In the genomic region with DNA sequence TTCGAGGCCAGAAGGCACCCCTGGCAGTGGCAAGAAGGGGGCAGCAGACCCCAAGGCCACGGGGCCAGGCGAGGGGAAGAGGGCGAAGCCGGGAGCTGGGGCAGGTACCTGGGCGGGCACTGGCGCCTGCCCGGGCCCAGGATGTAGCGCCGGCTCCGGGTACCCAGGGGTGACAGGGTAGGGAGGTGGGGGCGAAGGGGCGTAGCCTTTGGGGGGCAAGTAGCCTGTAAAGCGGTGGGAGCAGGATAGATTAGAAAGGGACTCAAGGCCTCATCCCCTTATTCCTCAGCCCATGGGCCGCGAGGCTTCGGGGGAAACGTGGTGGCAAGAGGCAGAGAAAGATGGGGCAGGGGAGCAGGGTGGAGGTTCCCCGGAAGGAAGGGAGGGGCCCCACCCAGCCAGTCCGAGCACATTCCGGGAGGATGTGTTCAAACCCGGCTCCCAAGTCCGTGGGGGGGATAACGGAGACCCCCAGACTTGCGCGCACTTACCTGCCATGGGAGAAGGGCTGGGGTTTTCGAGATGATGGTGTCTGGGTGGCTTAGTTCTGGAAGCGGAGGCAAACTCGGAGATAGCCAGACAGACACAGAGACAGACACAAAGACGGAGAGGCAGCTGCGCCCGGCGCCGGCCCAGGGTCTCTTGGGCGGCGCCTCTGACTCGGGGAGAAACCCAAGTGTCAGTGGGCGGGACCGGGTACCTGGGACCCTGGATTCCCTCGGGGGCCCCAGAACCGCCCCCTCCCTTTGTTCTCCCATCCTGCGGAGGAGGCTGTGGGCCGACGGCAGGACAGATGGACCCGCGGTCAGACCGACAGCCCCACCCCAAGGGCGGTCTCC, we compare ENCODE assay signal across 8 cellular contexts. TPM values are rescaled to one million over a fixed set of nuclear protein-coding genes. Genes with fewer than 3 reads are reported as not detected.
DNase-seq lines count a peak whose midpoint lies in the region; ATAC-seq, FAIRE-seq and TF ChIP-seq lines count a peak whose summit lies in the region.

No MANE protein-coding gene starts in this region.

- peak; percentile 35 for TF ChIP-seq CTCF in BJ (IDR thresholded peaks at IDR 0.05; ENCODE audit: insufficient read depth, low read depth, low read length)
- TF ChIP-seq CTCF in cardiac fibroblast (IDR thresholded peaks at IDR 0.05; ENCODE audit: low read depth, low read length) = peak; percentile 18
- no peak for TF ChIP-seq CTCF in right lobe of liver (IDR thresholded peaks at IDR 0.05)

- POLR2A ChIA-PET in BJ (lab: Charles Lee) (interaction anchor here (0.6 kb wide), 1 partner anchor 10 kb away, joined by 3 read pairs; the partner anchor contains the start of gene TMEM256), T-cell (lab: Charles Lee) (interaction anchor here in 1 of 2 donors (0.6 to 1.0 kb wide), 2 partner anchors 10 to 668 kb away, joined by 5 read pairs; partner anchors contain the start of gene TMEM256)

- peaks cover 13% of the 10 kb centered on the region for H3K36me3 ChIP-seq in BJ (ENCODE audit: control insufficient read depth, insufficient read depth, low read length)
- peaks cover 0 to 7% (median 0%) of the 10 kb centered on the region in 4 donors for H3K36me3 ChIP-seq in right lobe of liver

- peaks cover 19% of the 10 kb centered on the region for H3K36me3 Mint-ChIP-seq in T-cell

- H3K27ac Mint-ChIP-seq in T-cell = peak overlapping the region; percentile 89 to 90

- no peaks in the 10 kb centered on the region for H3K9me3 ChIP-seq in right lobe of liver

- peaks cover 0 to 6% (median 0%) of the 10 kb centered on the region in 4 donors for H3K4me1 ChIP-seq in right lobe of liver

- H3K27ac ChIP-seq in right lobe of liver = peak overlapping the region; percentile 84 to 95 (median 92)

- peak; percentile 73 for FAIRE-seq in GM19239 (lab: Jason Lieb, UNC)

- H3K4me3 ChIP-seq in BJ (ENCODE audit: low read depth, low read length) (peak overlapping the region; percentile 89), cardiac fibroblast (replicated peaks in 1 of 2; ENCODE audit: low read depth in 2 of 2, low read length in 2 of 2) (peak overlapping the region; percentile 91 to 94), right lobe of liver (peak overlapping the region; percentile 60 to 84 (median 63))

- H3K9me3 Mint-ChIP-seq in T-cell = no peaks in the 10 kb centered on the region

- H3K4me1 Mint-ChIP-seq in T-cell = peaks cover 32 to 43% (median 41%) of the 10 kb centered on the region in 3 donors

- WGBS in right lobe of liver (ENCODE audit: insufficient coverage, low coverage, low lambda C conversion rate, missing lambda C conversion rate) = 23% methylated on average over 18 of the region's 48 CpGs

- intact Hi-C loops in right lobe of liver (cut with DNase I) = no loop called here

- no peaks in the 10 kb centered on the region for H3K27me3 Mint-ChIP-seq in T-cell

- H3K4me3 Mint-ChIP-seq in T-cell = peak overlapping the region; percentile 91 to 96 (median 93)

- H3K27me3 ChIP-seq in BJ (ENCODE audit: control insufficient read depth, insufficient read depth, low read length) (no peaks in the 10 kb centered on the region), right lobe of liver (no peaks in the 10 kb centered on the region)

- CTCF ChIA-PET in BJ (lab: Yijun Ruan, JAX) = interaction anchor here (1.4 kb wide), 1 partner anchor 38 kb away, joined by 7 read pairs; no protein-coding TSS in a partner anchor
- CTCF ChIA-PET in T-cell (lab: Charles Lee) = interaction anchor here in 1 of 2 donors (0.6 kb wide), 2 partner anchors 10 to 1525 kb away, joined by 3 read pairs; partner anchors contain the start of gene TMEM256

- no peak for TF ChIP-seq POLR2A in right lobe of liver (IDR thresholded peaks at IDR 0.05)

- DNase-seq in BJ (ENCODE audit: low read depth) (no peak), GM19239 (ENCODE audit: insufficient read length, low spot score) (peak; percentile 70), T-cell (peak in 26 of 34 experiments; percentile 31 to 75 (median 60)), cardiac fibroblast (ENCODE audit: low read depth in 2 of 2) (no peak), right lobe of liver (peak in 1 of 3 donors; percentile 59), NCI-H446 (lab: John Stamatoyannopoulos, UW) (no peak)
- peak; percentile 38 to 42 for DNase-seq in stimulated activated CD8-positive, alpha-beta memory T cell treated with anti-CD3 and anti-CD28 coated beads, Interleukin-7, amount 100 ng/mL, for 1 hour (ENCODE audit: low read depth in 2 of 2)

- peak; percentile 46 for ATAC-seq in HG03439 (IDR thresholded peaks at IDR 0.05; ENCODE audit: unreplicated experiment)
- ATAC-seq in T-cell (replicated peaks in 1 of 4) = peak; percentile 62 to 76 (median 63)
- ATAC-seq in right lobe of liver = peak; percentile 6 to 19 (median 13)

RNA-seq across cellular contexts. Expression of gene PLSCR3, which starts 0.5 kb away (rescaled TPM):
- polyA plus RNA-seq in BJ (2011; rRNA removed) = 40.1 and 76.1 TPM in 2 replicates
- 29.0 and 29.9 TPM in 2 replicates for polyA minus RNA-seq in BJ (2011; rRNA and poly(A)+ RNA removed)
- total RNA-seq in T-cell (100 to 1,000 TPM; 101 to 145 (median 140) TPM), right lobe of liver (1 to 10 TPM; 5.5 to 8.9 (median 6.4) TPM)

RNA-seq across cellular contexts. Expression of gene TMEM256, which starts 10.1 kb away (rescaled TPM):
- polyA plus RNA-seq in BJ (2011; rRNA removed) = 65.4 and 101 TPM in 2 replicates
- polyA minus RNA-seq in BJ (2011; rRNA and poly(A)+ RNA removed) = 7.1 and 12.5 TPM in 2 replicates
- total RNA-seq in T-cell (10 to 100 TPM; 28.7 to 48.9 (median 45.6) TPM), right lobe of liver (10 to 100 TPM; 56.4 to 95.4 (median 68.9) TPM)

RNA-seq across cellular contexts. Expression of gene TNK1, which starts 12.9 kb away (rescaled TPM):
- polyA plus RNA-seq in BJ (2011; rRNA removed) = 1.7 and 2.2 TPM in 2 replicates
- 1.3 and 2.9 TPM in 2 replicates for polyA minus RNA-seq in BJ (2011; rRNA and poly(A)+ RNA removed)
- total RNA-seq in T-cell (10 to 100 TPM in 3 of 5 donors, 1 to 10 TPM in 2; 5.7 to 18.3 (median 16.0) TPM), right lobe of liver (1 to 10 TPM; 2.9 to 5.1 (median 4.0) TPM)

RNA-seq across cellular contexts. Expression of gene NLGN2, which starts 13.8 kb away (rescaled TPM):
- 6.0 and 8.5 TPM in 2 replicates for polyA plus RNA-seq in BJ (2011; rRNA removed)
- 5.2 and 8.4 TPM in 2 replicates for polyA minus RNA-seq in BJ (2011; rRNA and poly(A)+ RNA removed)
- 1 to 10 TPM; 6.8 to 8.9 (median 8.4) TPM for total RNA-seq in T-cell
- total RNA-seq in right lobe of liver = 1 to 10 TPM; 1.3 to 5.3 (median 3.0) TPM

RNA-seq across cellular contexts. Expression of gene SPEM1, which starts 26.3 kb away (rescaled TPM):
- polyA plus RNA-seq in BJ (2011; rRNA removed) = not detected in 2 replicates
- not detected in 2 replicates for polyA minus RNA-seq in BJ (2011; rRNA and poly(A)+ RNA removed)
- not detected for total RNA-seq in T-cell
- total RNA-seq in right lobe of liver = not detected

Comparison
In these comparisons a context has a peak if more than half of its experiments do, and no peak if none do; other contexts are left out.
1. DNase-seq: peak in GM19239 (single experiment), T-cell (26 of 34) and stimulated activated CD8-positive, alpha-beta memory T cell treated with anti-CD3 and anti-CD28 coated beads, Interleukin-7, amount 100 ng/mL, for 1 hour (2 of 2); none in BJ (single experiment), cardiac fibroblast (0 of 2) and NCI-H446 (0 of 2).
2. CTCF ChIP-seq: peak in BJ (single experiment) and cardiac fibroblast (single experiment); none in right lobe of liver (0 of 4).
3. ATAC-seq: peak in every context shown above with its lines; median percentile 63 in T-cell; 46 in HG03439; 13 in right lobe of liver.
4. RNA of gene PLSCR3, which starts 0.5 kb away (total RNA-seq): 101 to 145 TPM in T-cell; 5.5 to 8.9 TPM in right lobe of liver; every median in the first group is over 10 times any median in the second.
5. Peak in every context shown above with its lines, with median percentiles within 50 percentile points of each other: H3K4me3 ChIP-seq.